Comparison of ENCODE assay signal across 17 cellular contexts in the genomic region with DNA sequence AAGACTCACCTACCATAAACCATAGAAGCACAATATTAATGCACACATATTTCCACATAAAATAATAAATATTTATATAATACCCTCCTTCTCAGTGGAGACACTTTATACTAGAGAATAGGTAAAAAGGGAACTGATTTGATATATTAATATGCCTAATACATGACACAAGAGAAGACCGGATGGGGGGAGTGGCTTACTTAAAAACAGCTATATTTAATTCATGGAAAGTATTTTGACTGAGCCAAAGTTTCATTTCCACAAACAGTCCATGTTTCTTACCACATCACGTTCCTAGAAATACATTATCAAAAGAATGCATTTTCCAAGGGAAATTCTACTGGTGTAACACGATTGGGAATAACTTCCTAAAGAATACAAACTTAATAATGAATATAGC.
"Had no signal": no experiment of that assay in that cellular context is flagged by ENCODE, and none has a peak within 500 bp of the region (broad histone marks: within the 10 kb centered on the region; RNA-seq: fewer than 3 reads in every experiment).

No MANE protein-coding gene starts in this region.

- H3K4me1 ChIP-seq: right atrium auricular region, vagina had no signal

- H3K36me3 ChIP-seq: adrenal gland, lower lobe of right lung, right atrium auricular region, vagina had no signal

- H3K4me2 ChIP-seq: smooth muscle cell had no signal

- H3K9me3 ChIP-seq: adrenal gland, lower lobe of right lung, right atrium auricular region, vagina had no signal

- DNase-seq: activated CD4-positive, alpha-beta T cell treated with anti-CD3 and anti-CD28 coated beads, Interleukin-2, amount 50 U/mL, for 1 hour; activated CD4-positive, CD25-positive, alpha-beta regulatory T cell; activated naive CD4-positive, alpha-beta T cell treated with anti-CD3 and anti-CD28 coated beads, Interleukin-2, amount 50 U/mL, for 16 hours; activated T-cell treated with anti-CD3 and anti-CD28 coated beads for 4 hours; adrenal gland; central memory CD4-positive, alpha-beta T cell; effector CD4-positive, alpha-beta T cell; head of caudate nucleus; left cardiac atrium; lower lobe of right lung; naive thymus-derived CD4-positive, alpha-beta T cell had no signal

- ATAC-seq: left cardiac atrium; naive thymus-derived CD4-positive, alpha-beta T cell; stimulated activated effector memory CD8-positive, alpha-beta T cell treated with anti-CD3 and anti-CD28 coated beads, Interleukin-12 subunit alpha, Interleukin-12 subunit beta, amount 100 ng/mL, for 72 hours had no signal

- H3K27me3 ChIP-seq: adrenal gland, right atrium auricular region, tibial nerve, vagina had no signal

- H3K27ac ChIP-seq: adrenal gland, coronary artery, lower lobe of right lung, right atrium auricular region, tibial nerve, vagina had no signal

- H3K4me3 ChIP-seq: adrenal gland, coronary artery, lower lobe of right lung, right atrium auricular region, smooth muscle cell, tibial nerve, vagina had no signal
